ENCODE assay signal across 23 cellular contexts in genomic region chr3:184733181-184733580, GRCh38. TPM values are rescaled to one million over a fixed set of nuclear protein-coding genes. Genes with fewer than 3 reads are reported as not detected.
DNase-seq lines count a peak whose midpoint lies in the region; ATAC-seq, FAIRE-seq and TF ChIP-seq lines count a peak whose summit lies in the region.
"Had no signal": no experiment of that assay in that cellular context is flagged by ENCODE, and none has a peak within 500 bp of the region (broad histone marks: within the 10 kb centered on the region; RNA-seq: fewer than 3 reads in every experiment).

No MANE protein-coding gene starts in this region.

- TF ChIP-seq EP300 in sigmoid colon (IDR thresholded peaks at IDR 0.05) = no peak

- no peak overlapping the region for H3K27ac Mint-ChIP-seq in stimulated activated memory B cell treated with anti-CD40 and anti-IgM and Interleukin-4, amounts not matched to agents 10 μg/mL and 1 μg/mL and 100 μg/mL, for 72 hours
- H3K27ac Mint-ChIP-seq: CD8-positive, alpha-beta memory T cell had no signal

- H3K9me3 ChIP-seq in mammary epithelial cell (replicated peaks; ENCODE audit: insufficient read depth, low read length) = no peaks in the 10 kb centered on the region
- H3K9me3 ChIP-seq in breast epithelium = no peaks in the 10 kb centered on the region
- H3K9me3 ChIP-seq in WERI-Rb-1 (ENCODE audit: severe bottlenecking) = no peaks in the 10 kb centered on the region
- no peaks in the 10 kb centered on the region for H3K9me3 ChIP-seq in keratinocyte (ENCODE audit: control insufficient read depth, low read depth, low read length)
- no peaks in the 10 kb centered on the region for H3K9me3 ChIP-seq in tibial artery
- H3K9me3 ChIP-seq in sigmoid colon = no peaks in the 10 kb centered on the region

- 75% methylated on average over 4 of the region's 4 CpGs for WGBS in mammary epithelial cell (ENCODE audit: low coverage, missing lambda C conversion rate)
- 92 to 93% methylated on average over 4 of the region's 4 CpGs for WGBS in sigmoid colon, 2 donors

- H4K20me1 ChIP-seq in mammary epithelial cell (ENCODE audit: insufficient read depth, low read length) (no peaks in the 10 kb centered on the region), keratinocyte (ENCODE audit: control insufficient read depth, extremely low read depth, insufficient read depth, low read length) (no peaks in the 10 kb centered on the region)

- TF ChIP-seq POLR2A in breast epithelium (IDR thresholded peaks at IDR 0.05) = no peak
- no peak for TF ChIP-seq POLR2A in sigmoid colon (IDR thresholded peaks at IDR 0.05)

- dilution Hi-C loops in mammary epithelial cell (cut with HindIII; ENCODE audit: low sequenced_read_pairs) = loop anchor here (5.0 kb wide), 2 partner anchors 34 to 76 kb away; no protein-coding TSS in a partner anchor
- dilution Hi-C loops in keratinocyte (cut with MboI; ENCODE audit: extremely low pct_ligation_motif_present, low sequenced_read_pairs) = no loop called here

- peak overlapping the region; percentile 61 for H3K27ac ChIP-seq in mammary epithelial cell (ENCODE audit: insufficient read depth, low read depth, low read length)
- no peak overlapping the region for H3K27ac ChIP-seq in breast epithelium
- H3K27ac ChIP-seq in WERI-Rb-1 = no peak overlapping the region
- H3K27ac ChIP-seq in keratinocyte (ENCODE audit: control insufficient read depth, insufficient read depth, low read length) = no peak overlapping the region
- no peak overlapping the region for H3K27ac ChIP-seq in tibial artery
- H3K27ac ChIP-seq in sigmoid colon = no peak overlapping the region
- H3K27ac ChIP-seq: C4-2B had no signal

- no peaks in the 10 kb centered on the region for H3K9me3 Mint-ChIP-seq in stimulated activated memory B cell treated with anti-CD40 and anti-IgM and Interleukin-4, amounts not matched to agents 10 μg/mL and 1 μg/mL and 100 μg/mL, for 72 hours
- H3K9me3 Mint-ChIP-seq: CD8-positive, alpha-beta memory T cell had no signal

- in situ Hi-C loops in mammary epithelial cell (cut with MboI; ENCODE audit: low sequenced_read_pairs in 2 of 2) = loop anchor here in 1 of 2 donors (5.0 kb wide), 1 partner anchor 34 kb away; no protein-coding TSS in a partner anchor

- H3K4me1 ChIP-seq in mammary epithelial cell (ENCODE audit: insufficient read depth, low read length) (peaks cover 24% of the 10 kb centered on the region), breast epithelium (no peaks in the 10 kb centered on the region), keratinocyte (ENCODE audit: control insufficient read depth, extremely low read depth, insufficient read depth, low read length) (peaks cover 23% of the 10 kb centered on the region), tibial artery (no peaks in the 10 kb centered on the region), sigmoid colon (peaks cover 0 to 7% (median 2%) of the 10 kb centered on the region in 4 donors)

- H3K36me3 ChIP-seq in mammary epithelial cell (ENCODE audit: insufficient read depth, low read length) = no peaks in the 10 kb centered on the region
- no peaks in the 10 kb centered on the region for H3K36me3 ChIP-seq in breast epithelium
- no peaks in the 10 kb centered on the region for H3K36me3 ChIP-seq in WERI-Rb-1
- H3K36me3 ChIP-seq in keratinocyte (ENCODE audit: control insufficient read depth in 2 of 2, extremely low read depth in 1 of 2, insufficient read depth in 2 of 2, low read length in 2 of 2) = no peaks in the 10 kb centered on the region
- H3K36me3 ChIP-seq in tibial artery = no peaks in the 10 kb centered on the region
- H3K36me3 ChIP-seq in sigmoid colon = no peaks in the 10 kb centered on the region

- peak; percentile 47 for ATAC-seq in stimulated activated memory B cell treated with anti-CD40 and anti-IgM and Interleukin-4, amounts not matched to agents 10 μg/mL and 1 μg/mL and 100 μg/mL, for 72 hours
- no peak for ATAC-seq in HG02981 (IDR thresholded peaks at IDR 0.05; ENCODE audit: unreplicated experiment)
- ATAC-seq: Right ventricle myocardium inferior had no signal

- H3K9ac ChIP-seq in mammary epithelial cell (ENCODE audit: insufficient read depth, low read length) (peak overlapping the region; percentile 20), keratinocyte (ENCODE audit: control insufficient read depth, extremely low read depth, insufficient read depth, low read length) (no peak overlapping the region)

- TF ChIP-seq CTCF in mammary epithelial cell (conservative IDR thresholded peaks at IDR 0.05 in 1 of 2, IDR thresholded peaks at IDR 0.05 in 1 of 2; ENCODE audit: extremely low read depth in 1 of 2, insufficient read depth in 1 of 2, low read depth in 1 of 2, low read length in 2 of 2) = no peak
- TF ChIP-seq CTCF in breast epithelium (IDR thresholded peaks at IDR 0.05) = no peak
- TF ChIP-seq CTCF in WERI-Rb-1 (IDR thresholded peaks at IDR 0.05; ENCODE audit: low read depth, low read length) = 0 out of 2 replicates have a peak, but pooled peaks have one; percentile 2
- TF ChIP-seq CTCF in keratinocyte (optimal IDR thresholded peaks at IDR 0.05 in 1 of 3, IDR thresholded peaks at IDR 0.05 in 1 of 3, conservative IDR thresholded peaks at IDR 0.05 in 1 of 3; ENCODE audit: extremely low read depth in 1 of 3, insufficient read depth in 2 of 3, low read length in 3 of 3) = peak; percentile 7 to 63 (median 18)
- TF ChIP-seq CTCF in tibial artery (IDR thresholded peaks at IDR 0.05) = no peak
- no peak for TF ChIP-seq CTCF in sigmoid colon (IDR thresholded peaks at IDR 0.05)

- no peaks in the 10 kb centered on the region for H3K27me3 ChIP-seq in mammary epithelial cell (ENCODE audit: insufficient read depth, low read length)
- H3K27me3 ChIP-seq in breast epithelium = no peaks in the 10 kb centered on the region
- H3K27me3 ChIP-seq in WERI-Rb-1 (ENCODE audit: insufficient read depth, low read depth, severe bottlenecking) = no peaks in the 10 kb centered on the region
- no peaks in the 10 kb centered on the region for H3K27me3 ChIP-seq in keratinocyte (ENCODE audit: control insufficient read depth, extremely low read depth, insufficient read depth, low read length)
- H3K27me3 ChIP-seq in tibial artery = no peaks in the 10 kb centered on the region
- no peaks in the 10 kb centered on the region for H3K27me3 ChIP-seq in sigmoid colon

- FAIRE-seq in keratinocyte (lab: Jason Lieb, UNC) = peak; percentile 69
- FAIRE-seq: GM12891, HTR-8/SVneo, RCC 7860 had no signal

- DNase-seq in mammary epithelial cell (peak; percentile 95), breast epithelium (ENCODE audit: low spot score in 2 of 2) (no peak), WERI-Rb-1 (no peak), keratinocyte (ENCODE audit: low read depth, low spot score) (peak; percentile 89), tibial artery (no peak), sigmoid colon (no peak)
- DNase-seq: Calu3; CD8-positive, alpha-beta memory T cell; DMS153; IMR-90; NCI-H1105; NCI-H146; NCI-H2029; NCI-H2227 treated with DMSO at 0.1 percent for 48 hours; NCI-H510A; NCI-H774 had no signal

- peaks cover 36% of the 10 kb centered on the region for H3K27me3 Mint-ChIP-seq in stimulated activated memory B cell treated with anti-CD40 and anti-IgM and Interleukin-4, amounts not matched to agents 10 μg/mL and 1 μg/mL and 100 μg/mL, for 72 hours

- BruUV-seq in mammary epithelial cell (replicated peaks; lab: Mats Ljungman, UMichigan) = no TSS peak

- CTCF ChIA-PET in mammary epithelial cell (lab: Charles Lee; ENCODE audit: low non-redundant PET) = interaction anchor here (0.6 kb wide), 1 partner anchor 78 kb away, joined by 3 read pairs; no protein-coding TSS in a partner anchor

- H3K36me3 Mint-ChIP-seq in stimulated activated memory B cell treated with anti-CD40 and anti-IgM and Interleukin-4, amounts not matched to agents 10 μg/mL and 1 μg/mL and 100 μg/mL, for 72 hours = no peaks in the 10 kb centered on the region
- H3K36me3 Mint-ChIP-seq: CD8-positive, alpha-beta memory T cell had no signal

- H3K4me3 ChIP-seq in mammary epithelial cell (replicated peaks in 1 of 3; ENCODE audit: insufficient read depth in 1 of 3, low read depth in 2 of 3, low read length in 3 of 3) (no peak overlapping the region), breast epithelium (no peak overlapping the region), WERI-Rb-1 (ENCODE audit: low read depth, low read length) (no peak overlapping the region), keratinocyte (ENCODE audit: control insufficient read depth in 2 of 3, extremely low read depth in 1 of 3, insufficient read depth in 2 of 3, low read depth in 1 of 3, low read length in 3 of 3) (no peak overlapping the region), tibial artery (no peak overlapping the region), sigmoid colon (no peak overlapping the region)

- H3K9me1 ChIP-seq in keratinocyte (ENCODE audit: control insufficient read depth, extremely low read depth, insufficient read depth, low read length) = no peaks in the 10 kb centered on the region

- H3K4me2 ChIP-seq in mammary epithelial cell (ENCODE audit: insufficient read depth, low read depth, low read length) (no peak overlapping the region), keratinocyte (ENCODE audit: control insufficient read depth, extremely low read depth, insufficient read depth, low read depth, low read length) (peak overlapping the region; percentile 8)

- no peaks in the 10 kb centered on the region for H3K79me2 ChIP-seq in mammary epithelial cell (ENCODE audit: insufficient read depth, low read length)
- no peaks in the 10 kb centered on the region for H3K79me2 ChIP-seq in keratinocyte (ENCODE audit: control insufficient read depth, insufficient read depth, low read length)

- no peak overlapping the region for H2AFZ ChIP-seq in mammary epithelial cell (ENCODE audit: low read depth, low read length)
- H2AFZ ChIP-seq in keratinocyte (ENCODE audit: control insufficient read depth, low read length) = no peak overlapping the region

- no peak overlapping the region for H3K4me3 Mint-ChIP-seq in stimulated activated memory B cell treated with anti-CD40 and anti-IgM and Interleukin-4, amounts not matched to agents 10 μg/mL and 1 μg/mL and 100 μg/mL, for 72 hours
- H3K4me3 Mint-ChIP-seq: CD8-positive, alpha-beta memory T cell had no signal

- intact Hi-C loops in mammary epithelial cell (cut with micrococcal nuclease) = no loop called here
- intact Hi-C loops in breast epithelium (cut with DNase I; ENCODE audit: low total_unique reads) = no loop called here
- intact Hi-C loops in tibial artery (cut with DNase I; ENCODE audit: low total_unique reads) = no loop called here
- intact Hi-C loops in sigmoid colon (cut with DNase I) = no loop called here

- no peaks in the 10 kb centered on the region for H3K4me1 Mint-ChIP-seq in stimulated activated memory B cell treated with anti-CD40 and anti-IgM and Interleukin-4, amounts not matched to agents 10 μg/mL and 1 μg/mL and 100 μg/mL, for 72 hours
- H3K4me1 Mint-ChIP-seq: CD8-positive, alpha-beta memory T cell had no signal

RNA-seq across cellular contexts. Expression of gene MAGEF1, which starts 21.3 kb away (rescaled TPM):
- total RNA-seq in mammary epithelial cell = 10 to 100 TPM; 19.0 to 27.8 TPM
- 14.3 TPM for polyA plus RNA-seq in mammary epithelial cell
- 4.4 TPM for polyA minus RNA-seq in mammary epithelial cell
- total RNA-seq in breast epithelium = 10 to 100 TPM; 16.5 to 40.4 (median 38.3) TPM
- polyA plus RNA-seq in keratinocyte = 8.4 to 11.8 TPM (median 11.4 TPM) in 3 replicates
- 14.4 TPM for polyA plus RNA-seq in keratinocyte (2011; ENCODE audit: low read depth)
- 5.7 and 7.5 TPM in 2 replicates for polyA plus RNA-seq in keratinocyte (2011; cell fraction: cytosol; rRNA removed)
- polyA plus RNA-seq in keratinocyte (2011; cell fraction: nucleus; rRNA removed) = 10.1 and 10.6 TPM in 2 replicates
- polyA plus RNA-seq in keratinocyte (2012; ENCODE audit: low replicate concordance) = 10.9 and 13.9 TPM in 2 replicates
- 1.9 to 3.1 TPM (median 3.1 TPM) in 3 replicates for polyA minus RNA-seq in keratinocyte
- 5.2 TPM for polyA minus RNA-seq in keratinocyte (2011; cell fraction: cytosol; rRNA and poly(A)+ RNA removed)
- 2.7 and 4.3 TPM in 2 replicates for polyA minus RNA-seq in keratinocyte (2011; cell fraction: nucleus; rRNA and poly(A)+ RNA removed)
- 10 to 100 TPM; 31.0 to 34.1 (median 33.5) TPM for total RNA-seq in sigmoid colon
- polyA plus RNA-seq in sigmoid colon = 10 to 100 TPM; 29.4 to 43.6 (median 30.6) TPM

Comparison
In these comparisons a context has a peak if more than half of its experiments do, and no peak if none do; other contexts are left out.
1. DNase-seq: peak in mammary epithelial cell (single experiment) and keratinocyte (single experiment); none in breast epithelium (0 of 2), WERI-Rb-1 (single experiment), tibial artery (0 of 2) and sigmoid colon (single experiment).
2. CTCF ChIP-seq: peak in WERI-Rb-1 (single experiment) and keratinocyte (3 of 3); none in mammary epithelial cell (0 of 2), breast epithelium (0 of 3), tibial artery (0 of 2) and sigmoid colon (0 of 4).